In the genomic region with DNA sequence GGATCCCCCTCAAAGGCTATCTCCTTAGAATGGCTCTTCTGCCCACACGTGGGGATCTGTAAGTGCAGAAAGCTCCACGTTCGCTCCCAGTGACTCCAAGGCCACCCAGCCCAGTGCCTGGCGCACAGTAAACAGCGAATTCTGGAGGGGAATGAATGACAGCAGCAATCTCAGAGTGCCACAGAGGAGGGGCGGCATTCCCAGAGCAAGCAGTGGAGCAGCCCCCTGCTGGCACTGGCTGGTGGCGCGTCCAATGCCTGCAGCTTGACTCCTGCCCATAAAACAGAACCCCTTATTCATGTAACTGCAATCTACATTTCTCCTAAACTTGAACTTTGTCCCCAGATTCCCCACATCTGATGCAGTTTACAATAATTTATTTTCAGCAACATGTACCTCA, we compare ENCODE assay signal across 9 cellular contexts. TPM values are rescaled to one million over a fixed set of nuclear protein-coding genes. Genes with fewer than 3 reads are reported as not detected.
DNase-seq lines count a peak whose midpoint lies in the region; ATAC-seq and TF ChIP-seq lines count a peak whose summit lies in the region.
"Had no signal": no experiment of that assay in that cellular context is flagged by ENCODE, and none has a peak within 500 bp of the region (broad histone marks: within the 10 kb centered on the region; RNA-seq: fewer than 3 reads in every experiment).

No MANE protein-coding gene starts in this region.

- peaks cover 65% of the 10 kb centered on the region for H3K27me3 ChIP-seq in upper lobe of right lung

- TF ChIP-seq CTCF in epithelial cell of proximal tubule (conservative IDR thresholded peaks at IDR 0.05; ENCODE audit: low read depth, low read length), result peak; percentile 67
- peak; percentile 41 for TF ChIP-seq CTCF in upper lobe of right lung (IDR thresholded peaks at IDR 0.05)

- H3K27ac ChIP-seq in upper lobe of right lung, result no peak overlapping the region

- H3K4me3 ChIP-seq in epithelial cell of proximal tubule (ENCODE audit: low read depth, low read length), result no peak overlapping the region
- H3K4me3 ChIP-seq in upper lobe of right lung, result no peak overlapping the region

- intact Hi-C loops in upper lobe of right lung (cut with DNase I), result no loop called here

- DNase-seq in stimulated activated CD4-positive, alpha-beta T cell treated with anti-CD3 and anti-CD28 coated beads, Interleukin-12 subunit alpha, Interleukin-12 subunit beta, amount 100 ng/mL, for 4 hours, result peak; percentile 20
- DNase-seq in stimulated activated CD4-positive, alpha-beta T cell treated with anti-CD3 and anti-CD28 coated beads, Interleukin-1b, Interleukin-23, amount 100 ng/mL, for 48 hours, result no peak
- peak; percentile 13 for DNase-seq in NCI-H82 treated with DMSO at 0.1 percent for 48 hours (lab: John Stamatoyannopoulos, UW; ENCODE audit: unreplicated experiment)
- no peak for DNase-seq in epithelial cell of proximal tubule (ENCODE audit: low read depth)
- no peak for DNase-seq in upper lobe of right lung
- DNase-seq in midbrain (lab: John Stamatoyannopoulos, UW), result no peak
- no peak for DNase-seq in NCI-H526 treated with DMSO at 0.1 percent for 48 hours (lab: John Stamatoyannopoulos, UW)
- DNase-seq: T1000 had no signal

- no peaks in the 10 kb centered on the region for H3K36me3 ChIP-seq in upper lobe of right lung

- no peaks in the 10 kb centered on the region for H3K4me1 ChIP-seq in upper lobe of right lung

- ATAC-seq in upper lobe of right lung (peak; percentile 51), GM18907 (IDR thresholded peaks at IDR 0.05; ENCODE audit: unreplicated experiment) (no peak)

- no peaks in the 10 kb centered on the region for H3K9me3 ChIP-seq in upper lobe of right lung

RNA-seq across cellular contexts. Expression of gene HELT, which starts 6.9 kb away (rescaled TPM):
- total RNA-seq in epithelial cell of proximal tubule (not detected in 2 replicates), upper lobe of right lung (0.49 TPM)

Comparison
In these comparisons a context has a peak if more than half of its experiments do, and no peak if none do; other contexts are left out.
1. DNase-seq: peak in stimulated activated CD4-positive, alpha-beta T cell treated with anti-CD3 and anti-CD28 coated beads, Interleukin-12 subunit alpha, Interleukin-12 subunit beta, amount 100 ng/mL, for 4 hours (single experiment) and NCI-H82 treated with DMSO at 0.1 percent for 48 hours (single experiment); none in stimulated activated CD4-positive, alpha-beta T cell treated with anti-CD3 and anti-CD28 coated beads, Interleukin-1b, Interleukin-23, amount 100 ng/mL, for 48 hours (single experiment), epithelial cell of proximal tubule (single experiment), upper lobe of right lung (single experiment), midbrain (single experiment) and NCI-H526 treated with DMSO at 0.1 percent for 48 hours (single experiment).